ENCODE assay signal across 8 cellular contexts in genomic region chr9:76643399-76644117, GRCh38.
DNase-seq lines count a peak whose midpoint lies in the region; ATAC-seq and TF ChIP-seq lines count a peak whose summit lies in the region.

No MANE protein-coding gene starts in this region.

- DNase-seq in KBM-7 (peak; percentile 26), neural progenitor cell (ENCODE audit: low spot score) (no peak), middle frontal gyrus (ENCODE audit: extremely low spot score, low spot score) (no peak), posterior cingulate gyrus (no peak), osteoblast (ENCODE audit: insufficient read length, low spot score, missing footprints) (no peak)
- no peak for DNase-seq in stimulated activated CD4-positive, alpha-beta T cell treated with anti-CD3 and anti-CD28 coated beads, Interleukin-4, amount 100 ng/mL, for 1 hour

- H3K79me2 ChIP-seq in neural progenitor cell (ENCODE audit: low read depth) (no peaks in the 10 kb centered on the region), osteoblast (ENCODE audit: insufficient read depth, low read length) (no peaks in the 10 kb centered on the region)

- TF ChIP-seq CTCF in neural progenitor cell (IDR thresholded peaks at IDR 0.05) (no peak), osteoblast (IDR thresholded peaks at IDR 0.05; ENCODE audit: extremely low read depth, low read depth, low read length) (no peak)

- no peak overlapping the region for H3K9ac ChIP-seq in neural progenitor cell

- ATAC-seq in GM18873 (IDR thresholded peaks at IDR 0.05; ENCODE audit: low FRiP score, unreplicated experiment) (peak; percentile 79), HG02623 (IDR thresholded peaks at IDR 0.05; ENCODE audit: unreplicated experiment) (peak; percentile 97)

- H3K9me3 Mint-ChIP-seq in neural progenitor cell = no peaks in the 10 kb centered on the region

- H3K4me2 ChIP-seq in neural progenitor cell (no peak overlapping the region), osteoblast (ENCODE audit: insufficient read depth, low read length) (no peak overlapping the region)

- peaks cover 40% of the 10 kb centered on the region for H3K4me1 Mint-ChIP-seq in neural progenitor cell

- no peak overlapping the region for H3K4me3 Mint-ChIP-seq in neural progenitor cell

- no peaks in the 10 kb centered on the region for H4K20me1 ChIP-seq in neural progenitor cell (ENCODE audit: low read depth)
- no peaks in the 10 kb centered on the region for H4K20me1 ChIP-seq in osteoblast (ENCODE audit: insufficient read depth, low read length)

- H3K36me3 Mint-ChIP-seq in neural progenitor cell = peaks cover 7% of the 10 kb centered on the region

- H3K4me1 ChIP-seq in neural progenitor cell (peaks cover 18% of the 10 kb centered on the region), osteoblast (ENCODE audit: insufficient read depth, low read length) (peaks cover 10% of the 10 kb centered on the region)

- intact Hi-C loops in posterior cingulate gyrus (cut with DNase I) = loop anchor here (10.0 kb wide), 1 partner anchor 49 kb away; no protein-coding TSS in a partner anchor

- H3K36me3 ChIP-seq in neural progenitor cell = no peaks in the 10 kb centered on the region
- H3K36me3 ChIP-seq in osteoblast (ENCODE audit: insufficient read depth, low read length) = no peaks in the 10 kb centered on the region

- no peak overlapping the region for H3K27ac ChIP-seq in neural progenitor cell
- no peak overlapping the region for H3K27ac ChIP-seq in osteoblast (ENCODE audit: low read depth, low read length)

- no peaks in the 10 kb centered on the region for H3F3A ChIP-seq in neural progenitor cell (ENCODE audit: low read depth)

- H3K27me3 Mint-ChIP-seq in neural progenitor cell (ENCODE audit: insufficient read depth, low read depth) = no peaks in the 10 kb centered on the region

- no peak overlapping the region for H3K4me3 ChIP-seq in neural progenitor cell
- no peak overlapping the region for H3K4me3 ChIP-seq in osteoblast (ENCODE audit: insufficient read depth, low read length)

- H2AFZ ChIP-seq in neural progenitor cell (replicated peaks) = no peak overlapping the region
- no peak overlapping the region for H2AFZ ChIP-seq in osteoblast (ENCODE audit: low read length)

- in situ Hi-C loops in KBM-7 (cut with MboI; ENCODE audit: low pct_unique_long_range_greater_than_20kb, low sequenced_read_pairs) = no loop called here

- H3K27me3 ChIP-seq in neural progenitor cell = no peaks in the 10 kb centered on the region
- no peaks in the 10 kb centered on the region for H3K27me3 ChIP-seq in osteoblast (ENCODE audit: insufficient read depth, low read length)

- H3K27ac Mint-ChIP-seq in neural progenitor cell = peak overlapping the region; percentile 8

- no peaks in the 10 kb centered on the region for H3K9me3 ChIP-seq in neural progenitor cell (ENCODE audit: low read depth)
- no peaks in the 10 kb centered on the region for H3K9me3 ChIP-seq in osteoblast (ENCODE audit: low read depth, low read length)
